Comparison of ENCODE assay signal across 17 cellular contexts in the genomic region with DNA sequence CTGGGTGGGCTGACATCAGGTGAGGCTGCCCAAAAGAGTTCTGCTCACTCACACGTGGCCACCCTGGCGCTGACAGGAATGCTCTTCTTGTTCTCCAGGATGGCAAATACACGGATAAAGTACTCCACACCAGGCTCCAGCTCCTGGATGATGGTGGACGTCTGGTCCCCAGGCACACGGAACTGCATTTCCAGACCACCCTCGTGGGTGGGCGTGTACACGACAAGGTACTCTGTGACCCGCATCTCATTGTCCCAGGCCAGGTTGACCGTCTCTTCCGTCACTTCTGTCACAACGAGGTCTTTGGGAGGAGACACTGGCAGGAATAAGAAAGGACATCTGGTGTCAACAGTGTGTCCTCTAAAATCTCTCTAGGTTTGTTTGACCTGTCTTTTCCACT.
A peak's percentile ranks its signal among the peaks of the same experiment; 100 is the strongest.
DNase-seq lines count a peak whose midpoint lies in the region; ATAC-seq and TF ChIP-seq lines count a peak whose summit lies in the region.
"Had no signal": no experiment of that assay in that cellular context is flagged by ENCODE, and none has a peak within 500 bp of the region (broad histone marks: within the 10 kb centered on the region; RNA-seq: fewer than 3 reads in every experiment).

No MANE protein-coding gene starts in this region.

- no peaks in the 10 kb centered on the region for H3K36me3 Mint-ChIP-seq in T-helper 2 cell treated with Interferon-gamma antibody and Interleukin-4, amounts not matched to agents 5 μg/mL and 100 μg/mL, for 36 hours (ENCODE audit: low read depth)
- H3K36me3 Mint-ChIP-seq: CD4-positive, CD25-positive, alpha-beta regulatory T cell; CD8-positive, alpha-beta memory T cell had no signal

- H3K27ac ChIP-seq in RWPE1 (peak overlapping the region; percentile 73), epithelial cell of prostate (peak overlapping the region; percentile 31), rectal smooth muscle tissue (ENCODE audit: low read depth, low read length) (peak overlapping the region; percentile 74)

- CTCF ChIA-PET in RWPE1 (lab: Yijun Ruan, JAX): interaction anchor here (0.6 kb wide), 1 partner anchor 869 kb away, joined by 4 read pairs; no protein-coding TSS in a partner anchor

- no peaks in the 10 kb centered on the region for H3K4me1 Mint-ChIP-seq in T-helper 2 cell treated with Interferon-gamma antibody and Interleukin-4, amounts not matched to agents 5 μg/mL and 100 μg/mL, for 36 hours (ENCODE audit: low read depth)
- H3K4me1 Mint-ChIP-seq: CD4-positive, CD25-positive, alpha-beta regulatory T cell; CD8-positive, alpha-beta memory T cell had no signal

- POLR2A ChIA-PET in RWPE1 (lab: Yijun Ruan, JAX; ENCODE audit: low non-redundant PET): interaction anchor here (0.7 kb wide), 1 partner anchor 365 kb away, joined by 3 read pairs; no protein-coding TSS in a partner anchor

- no peak overlapping the region for H3K9ac ChIP-seq in rectal smooth muscle tissue (ENCODE audit: low read length)

- no peak overlapping the region for H3K27ac Mint-ChIP-seq in T-helper 2 cell treated with Interferon-gamma antibody and Interleukin-4, amounts not matched to agents 5 μg/mL and 100 μg/mL, for 36 hours
- H3K27ac Mint-ChIP-seq: CD4-positive, CD25-positive, alpha-beta regulatory T cell; CD8-positive, alpha-beta memory T cell had no signal

- no peak for TF ChIP-seq CTCF in RWPE1 (conservative IDR thresholded peaks at IDR 0.05; ENCODE audit: low read depth)

- no peak overlapping the region for H3K4me3 Mint-ChIP-seq in T-helper 2 cell treated with Interferon-gamma antibody and Interleukin-4, amounts not matched to agents 5 μg/mL and 100 μg/mL, for 36 hours
- H3K4me3 Mint-ChIP-seq: CD4-positive, CD25-positive, alpha-beta regulatory T cell; CD8-positive, alpha-beta memory T cell had no signal

- no peaks in the 10 kb centered on the region for H3K9me3 Mint-ChIP-seq in T-helper 2 cell treated with Interferon-gamma antibody and Interleukin-4, amounts not matched to agents 5 μg/mL and 100 μg/mL, for 36 hours
- H3K9me3 Mint-ChIP-seq: CD4-positive, CD25-positive, alpha-beta regulatory T cell; CD8-positive, alpha-beta memory T cell had no signal

- peaks cover 4% of the 10 kb centered on the region for H3K27me3 Mint-ChIP-seq in T-helper 2 cell treated with Interferon-gamma antibody and Interleukin-4, amounts not matched to agents 5 μg/mL and 100 μg/mL, for 36 hours (ENCODE audit: low read depth)

- H3K27me3 ChIP-seq in rectal smooth muscle tissue (ENCODE audit: control insufficient read depth, insufficient read depth, low read length): no peaks in the 10 kb centered on the region
- H3K27me3 ChIP-seq: BE2C had no signal

- H3K4me1 ChIP-seq in rectal smooth muscle tissue (ENCODE audit: control insufficient read depth, insufficient read depth, low read length): peaks cover 15% of the 10 kb centered on the region
- H3K4me1 ChIP-seq: BE2C had no signal

- no peak for DNase-seq in RWPE1 (ENCODE audit: low spot score)
- DNase-seq in epithelial cell of prostate (ENCODE audit: low read depth, low spot score): no peak
- no peak for DNase-seq in T-helper 2 cell treated with Interferon-gamma antibody and Interleukin-4, amounts not matched to agents 5 μg/mL and 100 μg/mL, for 36 hours (ENCODE audit: low spot score)
- DNase-seq in stimulated activated naive CD4-positive, alpha-beta T cell treated with Interleukin-2 at 50 U/mL for 16 hours (lab: John Stamatoyannopoulos, UW): no peak
- DNase-seq: BE2C; C1 segment of cervical spinal cord; CD4-positive, CD25-positive, alpha-beta regulatory T cell; CD8-positive, alpha-beta memory T cell; COR-L47; DMS 273 treated with DMSO at 0.1 percent for 48 hours; DMS53; DND-41; EL; HCEC 1CT had no signal

- H3K36me3 ChIP-seq in rectal smooth muscle tissue (ENCODE audit: control insufficient read depth, insufficient read depth, low read length): peaks cover 27% of the 10 kb centered on the region
- H3K36me3 ChIP-seq: BE2C had no signal

- ATAC-seq in GM21381 (IDR thresholded peaks at IDR 0.05; ENCODE audit: unreplicated experiment): no peak
- ATAC-seq: GM12878 had no signal

- H3K4me3 ChIP-seq in rectal smooth muscle tissue (ENCODE audit: low read length): no peak overlapping the region
- H3K4me3 ChIP-seq: GM12878 had no signal
